ENCODE assay signal across 1 cellular context in genomic region chr1:145845144-145845513, GRCh38.
TF ChIP-seq lines count a peak whose summit lies in the region.

No MANE protein-coding gene starts in this region.

TF ChIP-seq in GM23338, 12 proteins besides CTCF, POLR2A, EP300 and RAD21 (continued from another document):
- TF ChIP-seq ZNF462 (CRISPR knock-in tag; IDR thresholded peaks at IDR 0.05) (no peak), CREB1 (CRISPR knock-in tag; IDR thresholded peaks at IDR 0.05; ENCODE audit: low read depth) (no peak), ZNF114 (CRISPR knock-in tag; IDR thresholded peaks at IDR 0.05) (no peak), EZH2phosphoT487 (IDR thresholded peaks at IDR 0.05; ENCODE audit: unreplicated experiment) (no peak), NANOG (IDR thresholded peaks at IDR 0.05; ENCODE audit: borderline replicate concordance) (no peak), ZNF331 (CRISPR knock-in tag; IDR thresholded peaks at IDR 0.05; ENCODE audit: low read depth) (no peak), POLR2AphosphoS5 (IDR thresholded peaks at IDR 0.05; ENCODE audit: low read depth) (no peak), EZH2 (IDR thresholded peaks at IDR 0.05; ENCODE audit: low read depth, unreplicated experiment) (no peak)
